Comparison of ENCODE assay signal across 13 cellular contexts in the genomic region with DNA sequence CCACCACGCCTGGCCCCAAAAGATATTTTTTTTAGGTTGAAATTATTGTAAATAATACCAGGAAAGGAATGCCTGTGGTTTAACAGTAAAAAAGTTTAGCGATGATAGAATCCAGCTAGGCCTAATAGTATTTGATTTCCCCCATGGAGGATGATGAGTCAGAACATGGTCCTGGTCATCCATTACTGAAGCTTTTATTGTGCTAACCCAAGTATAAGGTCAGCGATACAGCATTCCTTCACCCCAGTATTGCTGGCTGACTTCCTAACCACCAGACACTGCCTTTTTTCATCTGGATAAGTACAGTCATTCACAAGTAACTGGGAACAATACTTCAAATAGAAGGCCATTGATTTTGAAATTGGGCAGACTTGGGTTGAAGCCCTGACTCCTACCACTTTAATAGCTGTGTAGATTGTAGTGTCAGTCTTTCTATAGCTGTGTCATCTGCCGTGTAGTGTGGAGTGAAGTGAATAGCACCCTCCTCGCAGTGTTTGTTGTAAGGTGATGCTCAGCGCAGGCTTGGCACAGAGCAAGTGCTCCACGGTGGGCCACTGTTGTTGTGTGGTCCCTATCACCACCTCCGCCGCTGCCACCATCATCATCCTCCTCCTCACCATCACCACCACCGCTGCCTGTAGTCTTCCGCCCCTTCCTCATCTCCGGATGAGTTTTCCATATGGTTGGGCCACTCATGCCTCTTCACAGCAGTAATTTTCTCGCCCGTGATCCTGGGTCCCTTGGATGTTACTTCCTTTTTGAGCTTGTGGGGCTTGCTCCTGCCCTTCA.
DNase-seq lines count a peak whose midpoint lies in the region; ATAC-seq, FAIRE-seq and TF ChIP-seq lines count a peak whose summit lies in the region.
"Had no signal": no experiment of that assay in that cellular context is flagged by ENCODE, and none has a peak within 500 bp of the region (broad histone marks: within the 10 kb centered on the region; RNA-seq: fewer than 3 reads in every experiment).

No MANE protein-coding gene starts in this region.

- CTCF ChIA-PET in A673 (lab: Charles Lee), result interaction anchor here (0.5 kb wide), 1 partner anchor 95 kb away, joined by 5 read pairs; no protein-coding TSS in a partner anchor

- peak overlapping the region; percentile 20 for H2BK5ac ChIP-seq in mesenchymal stem cell (ENCODE audit: low read depth, low read length, poor library complexity, severe bottlenecking)

- no peak overlapping the region for H2AFZ ChIP-seq in mesenchymal stem cell (ENCODE audit: low read depth, low read length)

- H4K8ac ChIP-seq in mesenchymal stem cell (ENCODE audit: low read length), result peak overlapping the region; percentile 10

- peak overlapping the region; percentile 78 to 99 for H2BK12ac ChIP-seq in mesenchymal stem cell (ENCODE audit: low read length in 2 of 2)

- H3K4me3 ChIP-seq in bronchial epithelial cell (ENCODE audit: low read depth, low read length) (no peak overlapping the region), mesenchymal stem cell (ENCODE audit: insufficient read depth in 1 of 2, low read depth in 1 of 2, low read length in 2 of 2) (peak overlapping the region in 1 of 2 experiments; percentile 26), A673 (ENCODE audit: low read depth, low read length, poor library complexity, severe bottlenecking) (no peak overlapping the region)
- H3K4me3 ChIP-seq: esophagus muscularis mucosa had no signal

- H3K36me3 ChIP-seq in bronchial epithelial cell (ENCODE audit: control insufficient read depth, insufficient read depth, low read length) (no peaks in the 10 kb centered on the region), mesenchymal stem cell (ENCODE audit: control insufficient read depth in 1 of 2, insufficient read depth in 2 of 2, low read depth in 1 of 2, low read length in 2 of 2) (peaks cover 0 to 3% of the 10 kb centered on the region in 2 experiments), A673 (ENCODE audit: insufficient read depth, low read length, poor library complexity, severe bottlenecking) (no peaks in the 10 kb centered on the region)
- H3K36me3 ChIP-seq: esophagus muscularis mucosa had no signal

- BruUV-seq in A673 (replicated peaks; lab: Mats Ljungman, UMichigan), result no TSS peak

- no peak overlapping the region for H3K4me2 ChIP-seq in mesenchymal stem cell (ENCODE audit: low read length, poor library complexity, severe bottlenecking)

- WGBS in mesenchymal stem cell, result 66% methylated on average over 14 of the region's 14 CpGs

- intact Hi-C loops in A673 (cut with micrococcal nuclease; ENCODE audit: unreplicated experiment), result no loop called here

- H3K9me3 ChIP-seq in mesenchymal stem cell (ENCODE audit: control insufficient read depth, low read length), result no peaks in the 10 kb centered on the region
- no peaks in the 10 kb centered on the region for H3K9me3 ChIP-seq in A673 (ENCODE audit: low read depth, low read length, poor library complexity, severe bottlenecking)
- H3K9me3 ChIP-seq: esophagus muscularis mucosa had no signal

- H2BK15ac ChIP-seq in mesenchymal stem cell (ENCODE audit: low read depth, poor library complexity, severe bottlenecking), result peak overlapping the region; percentile 13

- H3K4ac ChIP-seq in mesenchymal stem cell (ENCODE audit: low read depth in 1 of 2, low read length in 2 of 2), result peak overlapping the region; percentile 9 to 29

- POLR2A ChIA-PET in A673 (lab: Charles Lee; ENCODE audit: low non-redundant PET), result no interaction called here

- no peak for TF ChIP-seq CTCF in bronchial epithelial cell (IDR thresholded peaks at IDR 0.05; ENCODE audit: insufficient read depth, low read length, severe bottlenecking)
- no peak for TF ChIP-seq CTCF in A673 (conservative IDR thresholded peaks at IDR 0.05; ENCODE audit: low read depth, low read length)

- no peaks in the 10 kb centered on the region for H3K27me3 ChIP-seq in bronchial epithelial cell (ENCODE audit: control insufficient read depth, insufficient read depth, low read length)
- no peaks in the 10 kb centered on the region for H3K27me3 ChIP-seq in mesenchymal stem cell (ENCODE audit: control insufficient read depth in 1 of 2, insufficient read depth in 1 of 2, low read length in 2 of 2)
- H3K27me3 ChIP-seq in A673 (replicated peaks; ENCODE audit: insufficient read depth, low read depth, low read length, poor library complexity), result no peaks in the 10 kb centered on the region
- H3K27me3 ChIP-seq: esophagus muscularis mucosa had no signal

- peak overlapping the region; percentile 98 for H2AK5ac ChIP-seq in mesenchymal stem cell (ENCODE audit: low read length, severe bottlenecking)

- peak overlapping the region in 1 of 2 experiments; percentile 19 for H3K14ac ChIP-seq in mesenchymal stem cell (ENCODE audit: low read length in 2 of 2)

- H4K91ac ChIP-seq in mesenchymal stem cell (ENCODE audit: low read length), result peak overlapping the region; percentile 65

- peak overlapping the region; percentile 30 for H3K9ac ChIP-seq in mesenchymal stem cell (ENCODE audit: low read length)

- H3K23ac ChIP-seq in mesenchymal stem cell (ENCODE audit: low read length in 2 of 2), result no peak overlapping the region

- peaks cover 21% of the 10 kb centered on the region for H3K4me1 ChIP-seq in mesenchymal stem cell (ENCODE audit: control insufficient read depth, insufficient read depth, low read depth, low read length)
- peaks cover 11% of the 10 kb centered on the region for H3K4me1 ChIP-seq in A673 (ENCODE audit: insufficient read depth, low read length, poor library complexity, severe bottlenecking)

- peak overlapping the region; percentile 15 to 93 for H3K18ac ChIP-seq in mesenchymal stem cell (ENCODE audit: low read depth in 1 of 2, low read length in 2 of 2)

- peaks cover 19% of the 10 kb centered on the region for H3K79me1 ChIP-seq in mesenchymal stem cell (replicated peaks; ENCODE audit: low read length, poor library complexity, severe bottlenecking)

- FAIRE-seq in bronchial epithelial cell (lab: Jason Lieb, UNC), result peak; percentile 95

- H3K27ac ChIP-seq in mesenchymal stem cell (ENCODE audit: low read length, poor library complexity, severe bottlenecking), result peak overlapping the region; percentile 76
- no peak overlapping the region for H3K27ac ChIP-seq in A673 (ENCODE audit: low read depth, low read length, poor library complexity, severe bottlenecking)

- DNase-seq in AG08396 (ENCODE audit: low spot score) (peak; percentile 86), LoVo (ENCODE audit: low spot score) (peak; percentile 82), bronchial epithelial cell (ENCODE audit: low read depth) (peak; percentile 87), mesenchymal stem cell (peak; percentile 97), A673 (ENCODE audit: low spot score) (no peak), NOMO-1 (lab: John Stamatoyannopoulos, UW; ENCODE audit: unreplicated experiment in 2 of 2) (no peak)
- DNase-seq: activated CD4-positive, alpha-beta T cell treated with anti-CD3 and anti-CD28 coated beads for 1 hour; activated naive CD8-positive, alpha-beta T cell treated with anti-CD3 and anti-CD28 coated beads, Interleukin-2, amount 10 ng/mL, durations not matched to agents 7 days and 5 days; midbrain; NCI-H1105 treated with DMSO at 0.1 percent for 48 hours had no signal

- ATAC-seq in HG03520 (IDR thresholded peaks at IDR 0.05; ENCODE audit: unreplicated experiment), result no peak
- ATAC-seq in GM21717 (IDR thresholded peaks at IDR 0.05; ENCODE audit: unreplicated experiment), result no peak

- H2BK120ac ChIP-seq in mesenchymal stem cell (ENCODE audit: low read depth, low read length), result peak overlapping the region; percentile 86

Comparison
In these comparisons a context has a peak if more than half of its experiments do, and no peak if none do; other contexts are left out.
1. DNase-seq: peak in AG08396 (single experiment), LoVo (single experiment), bronchial epithelial cell (single experiment) and mesenchymal stem cell (single experiment); none in A673 (single experiment) and NOMO-1 (0 of 2).